In the genomic region with DNA sequence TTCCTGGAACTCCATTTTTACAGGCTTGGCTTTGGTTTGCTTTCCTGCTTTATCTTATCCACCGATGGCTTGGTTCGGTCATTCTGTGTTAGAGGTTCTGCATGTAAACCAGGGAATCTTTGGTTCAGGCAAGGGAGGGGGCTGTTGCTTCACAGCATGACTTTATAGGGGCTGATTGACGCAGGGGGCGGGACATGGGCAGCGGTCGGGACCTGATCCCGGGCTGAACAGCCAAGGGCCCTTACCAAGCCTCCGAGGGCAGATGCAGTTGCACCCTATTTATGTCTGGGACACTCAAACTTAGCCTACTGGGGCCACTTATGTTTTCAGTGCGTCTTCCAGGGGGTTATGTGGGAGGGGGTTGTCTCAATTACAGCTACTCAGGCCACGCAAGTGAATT, we compare ENCODE assay signal across 25 cellular contexts.
"Had no signal": no experiment of that assay in that cellular context is flagged by ENCODE, and none has a peak within 500 bp of the region (broad histone marks: within the 10 kb centered on the region; RNA-seq: fewer than 3 reads in every experiment).

No MANE protein-coding gene starts in this region.

- H3K4me1 ChIP-seq: left ventricle myocardium inferior, uterus had no signal

- H3K27ac ChIP-seq: left ventricle myocardium inferior, neutrophil, ovary, spleen, suprapubic skin, thoracic aorta, tibial artery, uterus had no signal

- H3K4me3 Mint-ChIP-seq: memory B cell; naive thymus-derived CD8-positive, alpha-beta T cell; nephron; neural crest cell; stimulated activated effector memory CD8-positive, alpha-beta T cell treated with anti-CD3 and anti-CD28 coated beads, Interleukin-12 subunit alpha, Interleukin-12 subunit beta, amount 100 ng/mL, for 72 hours; stimulated activated naive CD8-positive, alpha-beta T cell treated with anti-CD3 and anti-CD28 coated beads, Interleukin-15, Interleukin-2, amounts not matched to agents 100 ng/mL and 50 ng/mL, for 24 hours had no signal

- H3K9me3 Mint-ChIP-seq: nephron; neural crest cell; stimulated activated effector memory CD8-positive, alpha-beta T cell treated with anti-CD3 and anti-CD28 coated beads, Interleukin-12 subunit alpha, Interleukin-12 subunit beta, amount 100 ng/mL, for 72 hours; stimulated activated naive CD8-positive, alpha-beta T cell treated with anti-CD3 and anti-CD28 coated beads, Interleukin-15, Interleukin-2, amounts not matched to agents 100 ng/mL and 50 ng/mL, for 24 hours had no signal

- H3K4me3 ChIP-seq: left ventricle myocardium inferior, ovary, spleen, suprapubic skin, thoracic aorta, tibial artery, uterus had no signal

- ATAC-seq: left colon; naive thymus-derived CD8-positive, alpha-beta T cell; right cardiac atrium; sciatic nerve; stimulated activated effector memory CD8-positive, alpha-beta T cell treated with anti-CD3 and anti-CD28 coated beads, Interleukin-12 subunit alpha, Interleukin-12 subunit beta, amount 100 ng/mL, for 72 hours had no signal

- H3K27me3 Mint-ChIP-seq: memory B cell had no signal

- H3K27ac Mint-ChIP-seq: memory B cell; naive thymus-derived CD8-positive, alpha-beta T cell; progenitor cell of endocrine pancreas; stimulated activated effector memory CD8-positive, alpha-beta T cell treated with anti-CD3 and anti-CD28 coated beads, Interleukin-12 subunit alpha, Interleukin-12 subunit beta, amount 100 ng/mL, for 72 hours; stimulated activated naive CD8-positive, alpha-beta T cell treated with anti-CD3 and anti-CD28 coated beads, Interleukin-15, Interleukin-2, amounts not matched to agents 100 ng/mL and 50 ng/mL, for 24 hours had no signal

- DNase-seq: hippocampal formation; kidney; left colon; left ventricle myocardium inferior; naive thymus-derived CD8-positive, alpha-beta T cell; occipital lobe; ovary; right cardiac atrium; small intestine; spleen; stimulated activated CD4-positive, alpha-beta T cell treated with anti-CD3 and anti-CD28 coated beads, Interleukin-4, amount 100 ng/mL, for 24 hours; stimulated activated naive CD4-positive, alpha-beta T cell; tibial artery; trophoblast cell; uterus had no signal

- H3K4me1 Mint-ChIP-seq: memory B cell; naive thymus-derived CD8-positive, alpha-beta T cell; stimulated activated effector memory CD8-positive, alpha-beta T cell treated with anti-CD3 and anti-CD28 coated beads, Interleukin-12 subunit alpha, Interleukin-12 subunit beta, amount 100 ng/mL, for 72 hours had no signal

- H3K36me3 ChIP-seq: left ventricle myocardium inferior, neutrophil, ovary, spleen, suprapubic skin, thoracic aorta, tibial artery, uterus had no signal

- H3K36me3 Mint-ChIP-seq: memory B cell; naive thymus-derived CD8-positive, alpha-beta T cell; stimulated activated effector memory CD8-positive, alpha-beta T cell treated with anti-CD3 and anti-CD28 coated beads, Interleukin-12 subunit alpha, Interleukin-12 subunit beta, amount 100 ng/mL, for 72 hours had no signal

- H3K9me3 ChIP-seq: left ventricle myocardium inferior, neutrophil, ovary, spleen, suprapubic skin, thoracic aorta, tibial artery, uterus had no signal

- H3K27me3 ChIP-seq: ovary, uterus had no signal
